Comparison of ENCODE assay signal across 13 cellular contexts in the genomic region with DNA sequence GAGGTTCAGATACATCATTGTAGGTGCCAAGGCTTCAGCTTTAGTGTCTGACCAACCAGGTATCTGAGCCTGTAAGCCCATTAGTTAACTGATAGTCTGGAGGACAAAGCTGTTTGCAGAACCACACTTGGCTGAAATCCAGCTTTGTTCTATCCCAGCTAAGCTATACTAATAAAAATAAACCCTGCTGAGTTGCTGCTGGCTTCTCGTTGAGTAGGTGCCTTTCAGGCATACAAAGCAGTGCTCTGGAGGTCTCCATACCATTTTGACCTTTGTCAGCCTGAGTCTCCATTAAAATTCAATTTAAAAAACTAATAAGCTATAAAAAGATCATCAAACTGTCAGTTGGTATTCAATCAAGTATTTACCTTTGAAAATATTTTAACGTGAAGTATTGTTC. TPM values are rescaled to one million over a fixed set of nuclear protein-coding genes. Genes with fewer than 3 reads are reported as not detected.
DNase-seq lines count a peak whose midpoint lies in the region; ATAC-seq and TF ChIP-seq lines count a peak whose summit lies in the region.
"Had no signal": no experiment of that assay in that cellular context is flagged by ENCODE, and none has a peak within 500 bp of the region (broad histone marks: within the 10 kb centered on the region; RNA-seq: fewer than 3 reads in every experiment).

No MANE protein-coding gene starts in this region.

- H3K4me3 ChIP-seq in HEK293 (ENCODE audit: low read depth, low read length), result no peak overlapping the region
- H3K4me3 ChIP-seq: hepatocyte, smooth muscle cell had no signal

- no peaks in the 10 kb centered on the region for H3K9me3 ChIP-seq in HEK293 (ENCODE audit: control insufficient read depth, insufficient read depth, low read depth, low read length)

- no peaks in the 10 kb centered on the region for H3K36me3 ChIP-seq in HEK293 (ENCODE audit: control insufficient read depth in 2 of 2, insufficient read depth in 1 of 2, low read length in 2 of 2)

- no peak overlapping the region for H3K27ac ChIP-seq in HEK293 (ENCODE audit: extremely low read depth, low read depth, low read length)
- H3K27ac ChIP-seq: hepatocyte had no signal

- POLR2A ChIA-PET in HEK293 (lab: Yijun Ruan, JAX), result interaction anchor here (1.4 kb wide), 2 partner anchors 18 to 22 kb away, joined by 5 to 7 read pairs; partner anchors contain the start of gene CDCA7L

- DNase-seq in NCI-H2107 treated with DMSO at 0.1 percent for 48 hours (lab: John Stamatoyannopoulos, UW; ENCODE audit: unreplicated experiment), result peak; percentile 89
- peak; percentile 44 for DNase-seq in amniotic epithelial cell (ENCODE audit: low read depth)
- peak; percentile 51 for DNase-seq in myocyte (ENCODE audit: low read depth)
- no peak for DNase-seq in left lobe of liver (ENCODE audit: low spot score)
- DNase-seq: activated CD4-positive, alpha-beta T cell treated with anti-CD3 and anti-CD28 coated beads for 36 hours; activated gamma-delta T cell treated with Interleukin-2 at 50 U/mL for 16 hours; effector CD8-positive, alpha-beta T cell had no signal

- CTCF ChIA-PET in HEK293 (lab: Yijun Ruan, JAX), result interaction anchor here (0.7 to 1.3 kb wide), 4 partner anchors 19 to 669 kb away, joined by 3 to 4 read pairs (median 4); no protein-coding TSS in a partner anchor

- H3K4me1 ChIP-seq in HEK293 (ENCODE audit: control insufficient read depth, insufficient read depth, low read length), result peaks cover 21% of the 10 kb centered on the region

- ATAC-seq in HG02610 (IDR thresholded peaks at IDR 0.05; ENCODE audit: unreplicated experiment) (no peak), left lobe of liver (no peak), GM18870 (IDR thresholded peaks at IDR 0.05; ENCODE audit: unreplicated experiment) (no peak), GM21528 (IDR thresholded peaks at IDR 0.05; ENCODE audit: low FRiP score, unreplicated experiment) (no peak)
- ATAC-seq: activated CD4-positive, alpha-beta T cell treated with anti-CD3 and anti-CD28 coated beads for 36 hours had no signal

- no peak for TF ChIP-seq CTCF in HEK293 (tag by site-specific recombination; IDR thresholded peaks at IDR 0.05)

TF ChIP-seq in HEK293, 187 proteins besides CTCF, POLR2A, EP300 and RAD21:
- TF ChIP-seq, protein P1, sequence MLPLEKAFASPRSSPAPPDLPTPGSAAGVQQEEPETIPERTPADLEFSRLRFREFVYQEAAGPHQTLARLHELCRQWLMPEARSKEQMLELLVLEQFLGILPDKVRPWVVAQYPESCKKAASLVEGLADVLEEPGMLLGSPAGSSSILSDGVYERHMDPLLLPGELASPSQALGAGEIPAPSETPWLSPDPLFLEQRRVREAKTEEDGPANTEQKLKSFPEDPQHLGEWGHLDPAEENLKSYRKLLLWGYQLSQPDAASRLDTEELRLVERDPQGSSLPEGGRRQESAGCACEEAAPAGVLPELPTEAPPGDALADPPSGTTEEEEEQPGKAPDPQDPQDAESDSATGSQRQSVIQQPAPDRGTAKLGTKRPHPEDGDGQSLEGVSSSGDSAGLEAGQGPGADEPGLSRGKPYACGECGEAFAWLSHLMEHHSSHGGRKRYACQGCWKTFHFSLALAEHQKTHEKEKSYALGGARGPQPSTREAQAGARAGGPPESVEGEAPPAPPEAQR (tag by site-specific recombination; IDR thresholded peaks at IDR 0.05), result no peak
- TF ChIP-seq GLIS2 (tag by site-specific recombination; IDR thresholded peaks at IDR 0.05) (0 out of 2 replicates have a peak, but pooled peaks have one; percentile 17), FEZF1 (tag by site-specific recombination; IDR thresholded peaks at IDR 0.05) (peak; percentile 89), KLF16 (tag by site-specific recombination; IDR thresholded peaks at IDR 0.05) (no peak), ZNF623 (tag by site-specific recombination; IDR thresholded peaks at IDR 0.05) (no peak), ZNF76 (tag by site-specific recombination; IDR thresholded peaks at IDR 0.05; ENCODE audit: borderline replicate concordance, low read depth) (no peak), ZNF433 (tag by site-specific recombination; IDR thresholded peaks at IDR 0.05; ENCODE audit: low read depth) (no peak), ZNF596 (tag by site-specific recombination; IDR thresholded peaks at IDR 0.05) (0 out of 2 replicates have a peak, but pooled peaks have one; percentile 23), TCF7L2 (IDR thresholded peaks at IDR 0.05; ENCODE audit: borderline replicate concordance, low read depth, low read length) (peak; percentile 73; the same call in 1 of the 2 replicates), ZIC2 (tag by site-specific recombination; IDR thresholded peaks at IDR 0.05) (peak; percentile 87), GLI2 (tag by site-specific recombination; IDR thresholded peaks at IDR 0.05; ENCODE audit: borderline replicate concordance, low read depth) (peak; percentile 51; the same call in 1 of the 2 replicates), ZNF843 (tag by site-specific recombination; IDR thresholded peaks at IDR 0.05) (peak; percentile 83), ZBTB8A (tag by site-specific recombination; IDR thresholded peaks at IDR 0.05) (peak; percentile 41), ZNF561 (tag by site-specific recombination; IDR thresholded peaks at IDR 0.05; ENCODE audit: borderline replicate concordance) (0 out of 2 replicates have a peak, but pooled peaks have one; percentile 23), ZNF394 (tag by site-specific recombination; IDR thresholded peaks at IDR 0.05; ENCODE audit: borderline replicate concordance) (0 out of 2 replicates have a peak, but pooled peaks have one; percentile 17), ZNF621 (tag by site-specific recombination; IDR thresholded peaks at IDR 0.05) (no peak), OVOL3 (tag by site-specific recombination; IDR thresholded peaks at IDR 0.05) (no peak), ZNF600 (tag by site-specific recombination; IDR thresholded peaks at IDR 0.05) (0 out of 2 replicates have a peak, but pooled peaks have one; percentile 32), ZSCAN16 (tag by site-specific recombination; IDR thresholded peaks at IDR 0.05) (peak; percentile 98), ZSCAN30 (tag by site-specific recombination; IDR thresholded peaks at IDR 0.05) (peak; percentile 70; the same call in 1 of the 2 replicates), HOXD13 (CRISPR knock-in tag; IDR thresholded peaks at IDR 0.05; ENCODE audit: borderline replicate concordance) (peak; percentile 77; the same call in 1 of the 2 replicates), ZNF341 (tag by site-specific recombination; IDR thresholded peaks at IDR 0.05; ENCODE audit: low read depth) (no peak), TRIM28 (IDR thresholded peaks at IDR 0.05; ENCODE audit: borderline replicate concordance, low read length) (no peak), OSR2 (tag by site-specific recombination; IDR thresholded peaks at IDR 0.05) (peak; percentile 78), KLF1 (tag by site-specific recombination; IDR thresholded peaks at IDR 0.05) (no peak), SP3 (tag by site-specific recombination; IDR thresholded peaks at IDR 0.05) (no peak)
- TF ChIP-seq, protein P2, sequence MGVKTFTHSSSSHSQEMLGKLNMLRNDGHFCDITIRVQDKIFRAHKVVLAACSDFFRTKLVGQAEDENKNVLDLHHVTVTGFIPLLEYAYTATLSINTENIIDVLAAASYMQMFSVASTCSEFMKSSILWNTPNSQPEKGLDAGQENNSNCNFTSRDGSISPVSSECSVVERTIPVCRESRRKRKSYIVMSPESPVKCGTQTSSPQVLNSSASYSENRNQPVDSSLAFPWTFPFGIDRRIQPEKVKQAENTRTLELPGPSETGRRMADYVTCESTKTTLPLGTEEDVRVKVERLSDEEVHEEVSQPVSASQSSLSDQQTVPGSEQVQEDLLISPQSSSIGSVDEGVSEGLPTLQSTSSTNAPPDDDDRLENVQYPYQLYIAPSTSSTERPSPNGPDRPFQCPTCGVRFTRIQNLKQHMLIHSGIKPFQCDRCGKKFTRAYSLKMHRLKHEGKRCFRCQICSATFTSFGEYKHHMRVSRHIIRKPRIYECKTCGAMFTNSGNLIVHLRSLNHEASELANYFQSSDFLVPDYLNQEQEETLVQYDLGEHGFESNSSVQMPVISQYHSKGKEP (tag by site-specific recombination; IDR thresholded peaks at IDR 0.05), result no peak
- TF ChIP-seq, protein P3, sequence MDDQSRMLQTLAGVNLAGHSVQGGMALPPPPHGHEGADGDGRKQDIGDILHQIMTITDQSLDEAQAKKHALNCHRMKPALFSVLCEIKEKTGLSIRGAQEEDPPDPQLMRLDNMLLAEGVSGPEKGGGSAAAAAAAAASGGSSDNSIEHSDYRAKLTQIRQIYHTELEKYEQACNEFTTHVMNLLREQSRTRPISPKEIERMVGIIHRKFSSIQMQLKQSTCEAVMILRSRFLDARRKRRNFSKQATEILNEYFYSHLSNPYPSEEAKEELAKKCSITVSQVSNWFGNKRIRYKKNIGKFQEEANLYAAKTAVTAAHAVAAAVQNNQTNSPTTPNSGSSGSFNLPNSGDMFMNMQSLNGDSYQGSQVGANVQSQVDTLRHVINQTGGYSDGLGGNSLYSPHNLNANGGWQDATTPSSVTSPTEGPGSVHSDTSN (CRISPR knock-in tag; IDR thresholded peaks at IDR 0.05), result no peak
- TF ChIP-seq, protein P4, sequence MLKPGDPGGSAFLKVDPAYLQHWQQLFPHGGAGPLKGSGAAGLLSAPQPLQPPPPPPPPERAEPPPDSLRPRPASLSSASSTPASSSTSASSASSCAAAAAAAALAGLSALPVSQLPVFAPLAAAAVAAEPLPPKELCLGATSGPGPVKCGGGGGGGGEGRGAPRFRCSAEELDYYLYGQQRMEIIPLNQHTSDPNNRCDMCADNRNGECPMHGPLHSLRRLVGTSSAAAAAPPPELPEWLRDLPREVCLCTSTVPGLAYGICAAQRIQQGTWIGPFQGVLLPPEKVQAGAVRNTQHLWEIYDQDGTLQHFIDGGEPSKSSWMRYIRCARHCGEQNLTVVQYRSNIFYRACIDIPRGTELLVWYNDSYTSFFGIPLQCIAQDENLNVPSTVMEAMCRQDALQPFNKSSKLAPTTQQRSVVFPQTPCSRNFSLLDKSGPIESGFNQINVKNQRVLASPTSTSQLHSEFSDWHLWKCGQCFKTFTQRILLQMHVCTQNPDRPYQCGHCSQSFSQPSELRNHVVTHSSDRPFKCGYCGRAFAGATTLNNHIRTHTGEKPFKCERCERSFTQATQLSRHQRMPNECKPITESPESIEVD (tag by site-specific recombination; IDR thresholded peaks at IDR 0.05), result peak; percentile 71
TF ChIP-seq in HEK293: peak in this region for 16.

RNA-seq across cellular contexts. Expression of gene CDCA7L, which starts 22.0 kb away (rescaled TPM):
- 20.9 and 26.6 TPM in 2 replicates for total RNA-seq in myocyte
- polyA plus RNA-seq in myocyte (2012), result 12.2 TPM
- total RNA-seq in left lobe of liver, result 5.2 TPM
